24 cellular contexts compared by ENCODE assay signal in genomic region chr11:44469412-44469811, GRCh38.
"Had no signal": no experiment of that assay in that cellular context is flagged by ENCODE, and none has a peak within 500 bp of the region (broad histone marks: within the 10 kb centered on the region; RNA-seq: fewer than 3 reads in every experiment).

No MANE protein-coding gene starts in this region.

- H3K36me3 ChIP-seq: esophagus muscularis mucosa, gastroesophageal sphincter, heart left ventricle, lower lobe of right lung, spleen, suprapubic skin, transverse colon, upper lobe of right lung, uterus had no signal

- H3K27ac Mint-ChIP-seq: natural killer cell; stimulated activated naive B cell treated with anti-CD40 and anti-IgM and Interleukin-4, amounts not matched to agents 10 μg/mL and 1 μg/mL and 100 μg/mL, for 72 hours; stimulated activated naive CD8-positive, alpha-beta T cell treated with anti-CD3 and anti-CD28 coated beads, Interleukin-15, Interleukin-2, amounts not matched to agents 100 ng/mL and 50 ng/mL, for 24 hours had no signal

- H3K27ac ChIP-seq: coronary artery, esophagus muscularis mucosa, foreskin keratinocyte, gastroesophageal sphincter, heart left ventricle, lower lobe of right lung, psoas muscle, skin epidermis, spleen, suprapubic skin, transverse colon, upper lobe of right lung, uterus had no signal

- H3K4me1 Mint-ChIP-seq: natural killer cell; stimulated activated naive B cell treated with anti-CD40 and anti-IgM and Interleukin-4, amounts not matched to agents 10 μg/mL and 1 μg/mL and 100 μg/mL, for 72 hours had no signal

- H3K4me3 Mint-ChIP-seq: natural killer cell; stimulated activated naive B cell treated with anti-CD40 and anti-IgM and Interleukin-4, amounts not matched to agents 10 μg/mL and 1 μg/mL and 100 μg/mL, for 72 hours; stimulated activated naive CD8-positive, alpha-beta T cell treated with anti-CD3 and anti-CD28 coated beads, Interleukin-15, Interleukin-2, amounts not matched to agents 100 ng/mL and 50 ng/mL, for 24 hours had no signal

- ATAC-seq: foreskin keratinocyte; gastroesophageal sphincter; heart left ventricle; left ventricle myocardium superior; lower lobe of right lung; natural killer cell; psoas muscle; stimulated activated naive B cell treated with anti-CD40 and anti-IgM and Interleukin-4, amounts not matched to agents 10 μg/mL and 1 μg/mL and 100 μg/mL, for 72 hours; upper lobe of right lung had no signal

- H3K4me3 ChIP-seq: coronary artery, esophagus muscularis mucosa, gastroesophageal sphincter, heart left ventricle, lower lobe of right lung, psoas muscle, skin epidermis, spleen, suprapubic skin, transverse colon, upper lobe of right lung, uterus had no signal

- H3K9me3 ChIP-seq: lower lobe of right lung, psoas muscle, suprapubic skin, upper lobe of right lung, uterus had no signal

- H3K4me1 ChIP-seq: foreskin keratinocyte, gastroesophageal sphincter, lower lobe of right lung, psoas muscle, spleen, transverse colon, upper lobe of right lung, uterus had no signal

- H3K27me3 ChIP-seq: heart left ventricle, transverse colon, upper lobe of right lung, uterus had no signal

- DNase-seq: dermis blood vessel endothelial cell; effector memory CD4-positive, alpha-beta T cell; foreskin keratinocyte; heart left ventricle; hippocampal formation; left cardiac atrium; left ventricle myocardium superior; lower lobe of right lung; natural killer cell; posterior cingulate gyrus; psoas muscle; right cardiac atrium; spleen; stimulated activated CD4-positive, alpha-beta T cell treated with anti-CD3 and anti-CD28 coated beads, Interleukin-4, amount 100 ng/mL, for 4 hours; stimulated activated naive B cell treated with anti-CD40 and anti-IgM and Interleukin-4, amounts not matched to agents 10 μg/mL and 1 μg/mL and 100 μg/mL, for 72 hours; transverse colon; upper lobe of right lung; uterus had no signal

- H3K9me3 Mint-ChIP-seq: natural killer cell had no signal
